8 cellular contexts compared by ENCODE assay signal in genomic region chr2:154555700-154556099, GRCh38.
"Had no signal": no experiment of that assay in that cellular context is flagged by ENCODE, and none has a peak within 500 bp of the region (broad histone marks: within the 10 kb centered on the region; RNA-seq: fewer than 3 reads in every experiment).

No MANE protein-coding gene starts in this region.

- H3K9ac ChIP-seq: GM23248 had no signal

- DNase-seq: GM23248, GOT3, H7, HFFc6 had no signal

- H2AFZ ChIP-seq: GM23248 had no signal

- H3K4me1 ChIP-seq: HAP-1 had no signal

- ATAC-seq: HCT116, HepG2 had no signal

- H3K9me3 ChIP-seq: HAP-1 had no signal

- H3K27ac ChIP-seq: GM23248, HL-60 had no signal

- H3K36me3 ChIP-seq: HAP-1 had no signal

- H3K4me3 ChIP-seq: GM23248, HAP-1 had no signal
